In genomic region chr13:60790620-60791019, GRCh38 we compare ENCODE assay signal across 18 cellular contexts.
DNase-seq lines count a peak whose midpoint lies in the region; ATAC-seq, FAIRE-seq and TF ChIP-seq lines count a peak whose summit lies in the region.
"Had no signal": no experiment of that assay in that cellular context is flagged by ENCODE, and none has a peak within 500 bp of the region (broad histone marks: within the 10 kb centered on the region; RNA-seq: fewer than 3 reads in every experiment).

No MANE protein-coding gene starts in this region.

- H2BK5ac ChIP-seq in neuronal stem cell (ENCODE audit: low read length): no peak overlapping the region

- no peaks in the 10 kb centered on the region for H3K4me1 Mint-ChIP-seq in endodermal cell

- no peak overlapping the region for H2BK15ac ChIP-seq in neuronal stem cell (ENCODE audit: low read length)

- H3K9ac ChIP-seq in HUES64 (ENCODE audit: low read depth, low read length): 0 out of 2 replicates have a peak overlapping the region, but pooled peaks have one; percentile 12
- no peak overlapping the region for H3K9ac ChIP-seq in endodermal cell (ENCODE audit: extremely low read depth, low read length, poor library complexity, severe bottlenecking)
- H3K9ac ChIP-seq in neuronal stem cell (ENCODE audit: low read depth, low read length, poor library complexity): no peak overlapping the region

- H3K18ac ChIP-seq in neuronal stem cell (ENCODE audit: low read length): no peak overlapping the region

- no peaks in the 10 kb centered on the region for H3K36me3 Mint-ChIP-seq in endodermal cell (ENCODE audit: low read depth)

- no peak overlapping the region for H3K4ac ChIP-seq in neuronal stem cell (ENCODE audit: low read length)

- H3K9me3 ChIP-seq in HUES64 (ENCODE audit: insufficient read depth, low read depth, low read length): no peaks in the 10 kb centered on the region
- H3K9me3 ChIP-seq in endodermal cell (ENCODE audit: control insufficient read depth, low read length): no peaks in the 10 kb centered on the region
- H3K9me3 ChIP-seq in neuronal stem cell (replicated peaks in 1 of 2; ENCODE audit: control insufficient read depth in 2 of 2, insufficient read depth in 1 of 2, low read depth in 1 of 2, low read length in 2 of 2): no peaks in the 10 kb centered on the region
- H3K9me3 ChIP-seq in mucosa of descending colon: no peaks in the 10 kb centered on the region
- H3K9me3 ChIP-seq in small intestine (ENCODE audit: control insufficient read depth, low read depth): no peaks in the 10 kb centered on the region

- H3K4me3 ChIP-seq in HUES64 (ENCODE audit: low read length) (no peak overlapping the region), endodermal cell (ENCODE audit: low read length) (no peak overlapping the region), neuronal stem cell (ENCODE audit: low read length in 2 of 2) (no peak overlapping the region), mucosa of descending colon (no peak overlapping the region), small intestine (ENCODE audit: low read depth in 1 of 2, low read length in 2 of 2) (no peak overlapping the region)

- H3K4me2 ChIP-seq in neuronal stem cell (ENCODE audit: insufficient read depth, low read length, poor library complexity, severe bottlenecking): no peak overlapping the region

- FAIRE-seq in GM12892 (lab: Jason Lieb, UNC) (no peak), small intestine (lab: Jason Lieb, UNC) (no peak)
- FAIRE-seq: HTR-8/SVneo had no signal

- H4K91ac ChIP-seq in neuronal stem cell (ENCODE audit: low read depth, low read length, poor library complexity): no peak overlapping the region

- 93% methylated on average over 5 of the region's 5 CpGs for WGBS in HUES64
- WGBS in endodermal cell (ENCODE audit: insufficient coverage in 1 of 2, insufficient read length in 1 of 2), 2 experiments: 93 to 97% methylated on average over 3 to 5 of the region's 5 CpGs
- WGBS in neuronal stem cell (ENCODE audit: extremely low coverage in 2 of 2, insufficient read length in 2 of 2, insufficient replicate concordance in 1 of 2), 2 donors: no CpG with 5 or more reads among the region's 5 CpGs
- WGBS in small intestine, 3 donors: 85 to 91% (median 89%) methylated on average over 5 of the region's 5 CpGs

- intact Hi-C loops in mucosa of descending colon (cut with DNase I, micrococcal nuclease): no loop called here

- no peak overlapping the region for H3K23ac ChIP-seq in neuronal stem cell (ENCODE audit: low read depth, low read length, poor library complexity)

- H2BK12ac ChIP-seq in neuronal stem cell (ENCODE audit: low read length): no peak overlapping the region

- no peak overlapping the region for H4K8ac ChIP-seq in neuronal stem cell (ENCODE audit: low read depth, low read length)

- H3K9me3 Mint-ChIP-seq in endodermal cell: no peaks in the 10 kb centered on the region

- no peak for ATAC-seq in mucosa of descending colon
- ATAC-seq: PC-3 had no signal

- no peak for TF ChIP-seq CTCF in endodermal cell (conservative IDR thresholded peaks at IDR 0.05)
- no peak for TF ChIP-seq CTCF in mucosa of descending colon (IDR thresholded peaks at IDR 0.05)

- no peaks in the 10 kb centered on the region for H3K4me1 ChIP-seq in HUES64 (ENCODE audit: insufficient read depth, low read length)
- no peaks in the 10 kb centered on the region for H3K4me1 ChIP-seq in endodermal cell (ENCODE audit: control insufficient read depth, insufficient read depth, low read length)
- no peaks in the 10 kb centered on the region for H3K4me1 ChIP-seq in neuronal stem cell (ENCODE audit: control insufficient read depth in 2 of 2, insufficient read depth in 1 of 2, low read depth in 1 of 2, low read length in 2 of 2)
- H3K4me1 ChIP-seq in mucosa of descending colon (ENCODE audit: low read depth): no peaks in the 10 kb centered on the region
- H3K4me1 ChIP-seq in small intestine (ENCODE audit: control insufficient read depth in 2 of 2, insufficient read depth in 1 of 2, low read depth in 1 of 2, low read length in 1 of 2): no peaks in the 10 kb centered on the region

- no peak overlapping the region for H3K4me3 Mint-ChIP-seq in endodermal cell

- H3K27ac Mint-ChIP-seq in endodermal cell: no peak overlapping the region

- DNase-seq in ELF-1 (ENCODE audit: low read depth, low spot score) (peak; percentile 24), endodermal cell (peak; percentile 69), neuronal stem cell (ENCODE audit: low spot score) (no peak), mucosa of descending colon (no peak), GM12892 (ENCODE audit: insufficient read length) (no peak), small intestine (no peak)
- DNase-seq: C1 segment of cervical spinal cord, GF-D8, HCEC 1CT, MV-4-11, NCI-H1417 treated with DMSO at 0.1 percent for 48 hours, NCI-H2029 treated with DMSO at 0.1 percent for 48 hours, NCI-H2171 treated with DMSO at 0.1 percent for 48 hours, NCI-H774, PC-3 had no signal

- H3K27ac ChIP-seq in HUES64 (ENCODE audit: low read depth, low read length): no peak overlapping the region
- H3K27ac ChIP-seq in endodermal cell (ENCODE audit: low read depth, low read length): no peak overlapping the region
- no peak overlapping the region for H3K27ac ChIP-seq in neuronal stem cell (replicated peaks; ENCODE audit: low read length)
- H3K27ac ChIP-seq in small intestine (ENCODE audit: low read depth in 1 of 2, low read length in 1 of 2): no peak overlapping the region
- H3K27ac ChIP-seq: HL-60 had no signal

- no peak overlapping the region for H2BK120ac ChIP-seq in neuronal stem cell (ENCODE audit: low read depth, low read length)

- H3K79me1 ChIP-seq in neuronal stem cell (ENCODE audit: low read depth, low read length): no peaks in the 10 kb centered on the region

- no peaks in the 10 kb centered on the region for H3K27me3 Mint-ChIP-seq in endodermal cell (ENCODE audit: insufficient read depth)

- H3K36me3 ChIP-seq in HUES64 (ENCODE audit: insufficient read depth, low read length) (no peaks in the 10 kb centered on the region), endodermal cell (ENCODE audit: control insufficient read depth, insufficient read depth, low read length) (no peaks in the 10 kb centered on the region), neuronal stem cell (replicated peaks in 1 of 2; ENCODE audit: control insufficient read depth in 2 of 2, insufficient read depth in 2 of 2, low read length in 2 of 2) (no peaks in the 10 kb centered on the region), mucosa of descending colon (ENCODE audit: low read depth) (no peaks in the 10 kb centered on the region), small intestine (ENCODE audit: control insufficient read depth in 2 of 2, insufficient read depth in 2 of 2, low read length in 2 of 2) (no peaks in the 10 kb centered on the region)

- no peak overlapping the region for H3K14ac ChIP-seq in neuronal stem cell (ENCODE audit: low read length)

- no peaks in the 10 kb centered on the region for H3K27me3 ChIP-seq in HUES64 (ENCODE audit: insufficient read depth, low read length)
- H3K27me3 ChIP-seq in endodermal cell (ENCODE audit: control insufficient read depth, insufficient read depth, low read length, poor library complexity, severe bottlenecking): no peaks in the 10 kb centered on the region
- H3K27me3 ChIP-seq in neuronal stem cell (ENCODE audit: control insufficient read depth in 3 of 3, insufficient read depth in 3 of 3, low read depth in 1 of 3, low read length in 3 of 3): no peaks in the 10 kb centered on the region
- H3K27me3 ChIP-seq in small intestine (ENCODE audit: control insufficient read depth in 2 of 2, insufficient read depth in 2 of 2, low read length in 2 of 2): no peaks in the 10 kb centered on the region

- peak overlapping the region; percentile 61 for H2AFZ ChIP-seq in neuronal stem cell (ENCODE audit: low read length)

- TF ChIP-seq POLR2A in GM12892 (IDR thresholded peaks at IDR 0.05; ENCODE audit: low read depth, low read length): no peak

- no peak overlapping the region for H2AK5ac ChIP-seq in neuronal stem cell (ENCODE audit: low read depth, low read length)

Comparison
In these comparisons a context has a peak if more than half of its experiments do, and no peak if none do; other contexts are left out.
1. DNase-seq: peak in ELF-1 (single experiment) and endodermal cell (single experiment); none in neuronal stem cell (single experiment), mucosa of descending colon (0 of 3), GM12892 (single experiment) and small intestine (single experiment).